22 cellular contexts compared by ENCODE assay signal in the genomic region with DNA sequence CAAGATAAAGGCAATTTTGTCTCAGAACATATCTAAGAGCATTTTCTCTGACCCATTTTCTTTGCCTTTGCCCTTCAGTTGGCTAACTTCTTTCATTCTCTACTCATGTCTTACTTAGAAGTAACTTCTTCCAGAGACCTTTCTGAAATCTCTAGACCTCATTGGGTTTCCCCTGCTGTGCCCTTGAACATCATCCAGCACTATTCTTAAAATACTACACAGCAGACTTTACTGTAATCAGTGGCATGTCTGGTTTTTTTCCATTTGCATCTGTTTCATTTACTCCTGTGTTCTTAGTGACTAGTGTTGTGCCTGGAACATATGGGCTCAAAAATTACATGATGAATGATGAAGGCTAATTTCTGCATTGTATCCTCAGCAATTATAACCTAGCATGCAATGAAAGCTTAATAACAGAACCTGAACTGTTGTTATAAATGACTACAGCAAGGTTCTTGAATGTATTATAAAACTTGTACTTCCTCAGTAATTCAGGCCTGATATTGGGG.
DNase-seq lines count a peak whose midpoint lies in the region; ATAC-seq and TF ChIP-seq lines count a peak whose summit lies in the region.
"Had no signal": no experiment of that assay in that cellular context is flagged by ENCODE, and none has a peak within 500 bp of the region (broad histone marks: within the 10 kb centered on the region; RNA-seq: fewer than 3 reads in every experiment).

No MANE protein-coding gene starts in this region.

- peak overlapping the region; percentile 40 for H3K27ac ChIP-seq in OCI-LY3 (ENCODE audit: low read length)
- H3K27ac ChIP-seq: lower lobe of right lung, stomach, tibial artery, VCaP had no signal

- DNase-seq in myocyte (ENCODE audit: low read depth) (peak; percentile 41), H7 (no peak), LoVo (ENCODE audit: low spot score) (no peak)
- no peak for DNase-seq in stimulated activated naive CD4-positive, alpha-beta T cell (lab: John Stamatoyannopoulos, UW)
- DNase-seq: activated CD4-positive, alpha-beta T cell treated with anti-CD3 and anti-CD28 coated beads, Interleukin-2, amount 10 ng/mL, durations not matched to agents 7 days and 5 days; aorta; CD4-positive, alpha-beta T cell; dorsolateral prefrontal cortex; kidney; lower lobe of right lung; mucosa of descending colon; NCI-H1436 treated with DMSO at 0.1 percent for 48 hours; right cardiac atrium; stimulated activated CD4-positive, alpha-beta T cell treated with anti-CD3 and anti-CD28 coated beads, Interleukin-12 subunit alpha, Interleukin-12 subunit beta, amount 100 ng/mL, for 4 hours; stimulated activated CD4-positive, alpha-beta T cell treated with anti-CD3 and anti-CD28 coated beads, Interleukin-4, amount 100 ng/mL, for 24 hours; stomach; tibial artery had no signal

- H3K27me3 ChIP-seq in OCI-LY3 (ENCODE audit: low read depth, low read length) (no peaks in the 10 kb centered on the region), H7 (ENCODE audit: control insufficient read depth, insufficient read depth, low read length) (no peaks in the 10 kb centered on the region)
- H3K27me3 ChIP-seq: dorsolateral prefrontal cortex, stomach, tibial artery had no signal

- TF ChIP-seq CTCF in OCI-LY3 (IDR thresholded peaks at IDR 0.05; ENCODE audit: low read depth, low read length) = no peak

- H3K4me1 ChIP-seq in OCI-LY3 (ENCODE audit: low read length) = peaks cover 11% of the 10 kb centered on the region
- H3K4me1 ChIP-seq: lower lobe of right lung, stomach, tibial artery had no signal

- no peak overlapping the region for H2AFZ ChIP-seq in OCI-LY3 (ENCODE audit: low read depth, low read length)

- no peaks in the 10 kb centered on the region for H3K79me2 ChIP-seq in OCI-LY3 (ENCODE audit: low read length)

- no peak overlapping the region for H3K9ac ChIP-seq in OCI-LY3 (ENCODE audit: low read length)

- H3K36me3 ChIP-seq in OCI-LY3 (replicated peaks; ENCODE audit: low read depth, low read length) (no peaks in the 10 kb centered on the region), H7 (replicated peaks; ENCODE audit: control insufficient read depth, insufficient read depth, low read length) (no peaks in the 10 kb centered on the region)
- H3K36me3 ChIP-seq: lower lobe of right lung, stomach, tibial artery had no signal

- peak overlapping the region; percentile 21 for H3K4me2 ChIP-seq in OCI-LY3 (ENCODE audit: low read length)

- H4K20me1 ChIP-seq in OCI-LY3 (ENCODE audit: insufficient read depth, low read length) = no peaks in the 10 kb centered on the region

- H3K4me3 ChIP-seq in OCI-LY3 (ENCODE audit: low read length) = no peak overlapping the region
- no peak overlapping the region for H3K4me3 ChIP-seq in H7 (ENCODE audit: insufficient read depth, low read depth, low read length)
- H3K4me3 ChIP-seq: dorsolateral prefrontal cortex, K562, lower lobe of right lung, mucosa of descending colon, stomach, tibial artery had no signal

- ATAC-seq in GM18870 (IDR thresholded peaks at IDR 0.05; ENCODE audit: unreplicated experiment) (peak; percentile 64), GM21576 (IDR thresholded peaks at IDR 0.05; ENCODE audit: unreplicated experiment) (peak; percentile 58)
- ATAC-seq: K562, lower lobe of right lung, mucosa of descending colon, right cardiac atrium had no signal

- H3K9me3 ChIP-seq in OCI-LY3 (ENCODE audit: insufficient read depth, low read length) = no peaks in the 10 kb centered on the region
- H3K9me3 ChIP-seq: lower lobe of right lung, mucosa of descending colon, stomach, tibial artery had no signal
